Comparison of ENCODE assay signal across 8 cellular contexts in genomic region chr1:9942939-9943807, GRCh38.
A peak's percentile ranks its signal among the peaks of the same experiment; 100 is the strongest.
DNase-seq lines count a peak whose midpoint lies in the region; ATAC-seq and TF ChIP-seq lines count a peak whose summit lies in the region.

TSS of gene LZIC (minus strand) at chr1:9943391. CDS start at chr1:9936619, 6,772 bp downstream.
TSS of gene NMNAT1 (plus strand) at chr1:9943475. CDS start at chr1:9972074, 28,599 bp downstream.

- H3K27ac ChIP-seq in mucosa of rectum (ENCODE audit: low read depth in 2 of 2, low read length in 2 of 2) = peak within 1 kb of the TSS; percentile 91 to 97

- peak within 1 kb of the TSS; percentile 73 to 97 for H3K4me3 ChIP-seq in mucosa of rectum (ENCODE audit: low read length in 2 of 2)

- H3K27me3 ChIP-seq in mucosa of rectum (ENCODE audit: control insufficient read depth in 2 of 2, insufficient read depth in 2 of 2, low read length in 2 of 2) = no peaks in the 10 kb centered on the region

- peak; percentile 87 for ATAC-seq in GM21528 (IDR thresholded peaks at IDR 0.05; ENCODE audit: low FRiP score, unreplicated experiment)

- TF ChIP-seq POLR2A in erythroblast (IDR thresholded peaks at IDR 0.05; ENCODE audit: low read length) = peak; percentile 87

- peaks cover 3 to 12% of the 10 kb centered on the region in 2 donors for H3K36me3 ChIP-seq in mucosa of rectum (ENCODE audit: control insufficient read depth in 2 of 2, insufficient read depth in 2 of 2, low read length in 2 of 2)

- peak within 1 kb of the TSS; percentile 80 to 96 for H3K9ac ChIP-seq in mucosa of rectum (ENCODE audit: low read depth in 1 of 2, low read length in 2 of 2)

- H3K4me1 ChIP-seq in mucosa of rectum (ENCODE audit: control insufficient read depth in 2 of 2, insufficient read depth in 2 of 2, low read length in 2 of 2) = peaks cover 6 to 9% of the 10 kb centered on the region in 2 donors

- no peaks in the 10 kb centered on the region for H3K9me3 ChIP-seq in mucosa of rectum (ENCODE audit: control insufficient read depth in 2 of 2, low read length in 2 of 2)

- DNase-seq in DMS 273 treated with DMSO at 0.1 percent for 48 hours (lab: John Stamatoyannopoulos, UW) (peak; percentile 78), HuH-7.5 (ENCODE audit: low spot score) (peak; percentile 69), OCI-M2 (lab: John Stamatoyannopoulos, UW; ENCODE audit: unreplicated experiment) (peak; percentile 60), activated T-cell treated with anti-CD3 and anti-CD28 coated beads for 48 hours (ENCODE audit: low read depth) (peak; percentile 93), erythroblast (lab: John Stamatoyannopoulos, UW) (peak; percentile 96 to 97)
- peak; percentile 86 for DNase-seq in stimulated activated CD8-positive, alpha-beta memory T cell treated with anti-CD3 and anti-CD28 coated beads, Interleukin-4, amount 100 ng/mL, for 24 hours (ENCODE audit: low read depth)

Comparison
In these comparisons a context has a peak if more than half of its experiments do, and no peak if none do; other contexts are left out.
1. Peak in every context shown above with its lines: DNase-seq, ATAC-seq, H3K4me3 ChIP-seq and H3K27ac ChIP-seq.